In genomic region chr6:146883640-146884531, GRCh38 we compare ENCODE assay signal across 18 cellular contexts.
DNase-seq lines count a peak whose midpoint lies in the region; ATAC-seq and TF ChIP-seq lines count a peak whose summit lies in the region.
"Had no signal": no experiment of that assay in that cellular context is flagged by ENCODE, and none has a peak within 500 bp of the region (broad histone marks: within the 10 kb centered on the region; RNA-seq: fewer than 3 reads in every experiment).

No MANE protein-coding gene starts in this region.

- H3K27ac ChIP-seq in HCT116 (ENCODE audit: low read depth, low read length) (no peak overlapping the region), colonic mucosa (peak overlapping the region; percentile 61), neuronal stem cell (replicated peaks; ENCODE audit: low read length) (no peak overlapping the region)
- H3K27ac ChIP-seq: HL-60 had no signal

- DNase-seq in HCT116 (ENCODE audit: low read depth, low spot score) (no peak), NCI-H69 (lab: John Stamatoyannopoulos, UW) (peak; percentile 21), colonic mucosa (no peak), neuronal stem cell (ENCODE audit: low spot score) (no peak), left cardiac atrium (no peak)
- DNase-seq in stimulated activated naive CD8-positive, alpha-beta T cell treated with anti-CD3 and anti-CD28 coated beads, Interleukin-15, amount 100 ng/mL, for 72 hours: no peak
- no peak for DNase-seq in stimulated activated CD4-positive, alpha-beta T cell treated with anti-CD3 and anti-CD28 coated beads, Interleukin-2, amount 100 ng/mL, for 24 hours
- no peak for DNase-seq in activated naive CD8-positive, alpha-beta T cell treated with anti-CD3 and anti-CD28 coated beads, Interleukin-2, amount 50 U/mL, for 24 hours
- DNase-seq: C1 segment of cervical spinal cord, DMS 273 treated with DMSO at 0.1 percent for 48 hours, GDM1, H7, NCI-H1105, NCI-H2081 treated with DMSO at 0.1 percent for 48 hours, NCI-H774, RPMI8226, SIG-M5 had no signal

- H2AFZ ChIP-seq in HCT116 (ENCODE audit: low read depth, low read length, poor library complexity, severe bottlenecking) (no peak overlapping the region), neuronal stem cell (ENCODE audit: low read length) (peak overlapping the region; percentile 80)

- no peak overlapping the region for H2BK5ac ChIP-seq in neuronal stem cell (ENCODE audit: low read length)

- H3K4me2 ChIP-seq in HCT116 (ENCODE audit: low read length) (no peak overlapping the region), neuronal stem cell (ENCODE audit: insufficient read depth, low read length, poor library complexity, severe bottlenecking) (no peak overlapping the region)

- H3K4me3 Mint-ChIP-seq in stimulated activated naive CD8-positive, alpha-beta T cell treated with anti-CD3 and anti-CD28 coated beads, Interleukin-15, amount 100 ng/mL, for 72 hours: no peak overlapping the region
- no peak overlapping the region for H3K4me3 Mint-ChIP-seq in activated naive CD8-positive, alpha-beta T cell treated with anti-CD3 and anti-CD28 coated beads, Interleukin-2, amount 50 U/mL, for 24 hours

- H4K91ac ChIP-seq in neuronal stem cell (ENCODE audit: low read depth, low read length, poor library complexity): no peak overlapping the region

- H3K79me2 ChIP-seq in HCT116 (ENCODE audit: insufficient read depth, low read length): no peaks in the 10 kb centered on the region

- H3K79me1 ChIP-seq in neuronal stem cell (ENCODE audit: low read depth, low read length): no peaks in the 10 kb centered on the region

- no peak for TF ChIP-seq POLR2A in HCT116 (IDR thresholded peaks at IDR 0.05; ENCODE audit: borderline replicate concordance, extremely low read depth, insufficient read depth, insufficient read length)

- no CpG with 5 or more reads among the region's 4 CpGs for WGBS in neuronal stem cell (ENCODE audit: extremely low coverage in 2 of 2, insufficient read length in 2 of 2, insufficient replicate concordance in 1 of 2), 2 donors

- peaks cover 3% of the 10 kb centered on the region for H3K27me3 Mint-ChIP-seq in stimulated activated naive CD8-positive, alpha-beta T cell treated with anti-CD3 and anti-CD28 coated beads, Interleukin-15, amount 100 ng/mL, for 72 hours
- H3K27me3 Mint-ChIP-seq in activated naive CD8-positive, alpha-beta T cell treated with anti-CD3 and anti-CD28 coated beads, Interleukin-2, amount 50 U/mL, for 24 hours: peaks cover 8% of the 10 kb centered on the region

- no peak overlapping the region for H4K8ac ChIP-seq in neuronal stem cell (ENCODE audit: low read depth, low read length)

- TF ChIP-seq CTCF in HCT116 (IDR thresholded peaks at IDR 0.05 in 2 of 3, conservative IDR thresholded peaks at IDR 0.05 in 1 of 3; ENCODE audit: borderline replicate concordance in 1 of 3, insufficient read depth in 1 of 3, low read depth in 2 of 3, low read length in 2 of 3) (no peak), colonic mucosa (IDR thresholded peaks at IDR 0.05) (no peak)

- ATAC-seq in HCT116 (peak; percentile 74), left cardiac atrium (no peak)
- no peak for ATAC-seq in stimulated activated naive CD8-positive, alpha-beta T cell treated with anti-CD3 and anti-CD28 coated beads, Interleukin-15, amount 100 ng/mL, for 72 hours
- no peak for ATAC-seq in activated naive CD8-positive, alpha-beta T cell treated with anti-CD3 and anti-CD28 coated beads, Interleukin-2, amount 50 U/mL, for 24 hours

- H2AK5ac ChIP-seq in neuronal stem cell (ENCODE audit: low read depth, low read length): no peak overlapping the region

- intact Hi-C loops in HCT116 (cut with micrococcal nuclease): no loop called here
- intact Hi-C loops in colonic mucosa (cut with DNase I): no loop called here
- intact Hi-C loops in left cardiac atrium (cut with DNase I): no loop called here

- H3K9me2 ChIP-seq in HCT116 (ENCODE audit: insufficient read depth): no peaks in the 10 kb centered on the region

- H3K27ac Mint-ChIP-seq in stimulated activated naive CD8-positive, alpha-beta T cell treated with anti-CD3 and anti-CD28 coated beads, Interleukin-15, amount 100 ng/mL, for 72 hours: no peak overlapping the region
- no peak overlapping the region for H3K27ac Mint-ChIP-seq in activated naive CD8-positive, alpha-beta T cell treated with anti-CD3 and anti-CD28 coated beads, Interleukin-2, amount 50 U/mL, for 24 hours

- no peaks in the 10 kb centered on the region for H3K9me3 ChIP-seq in HCT116 (ENCODE audit: control insufficient read depth in 1 of 2, insufficient read depth in 1 of 2, low read depth in 1 of 2, low read length in 2 of 2)
- H3K9me3 ChIP-seq in colonic mucosa: no peaks in the 10 kb centered on the region
- no peaks in the 10 kb centered on the region for H3K9me3 ChIP-seq in neuronal stem cell (replicated peaks in 1 of 2; ENCODE audit: control insufficient read depth in 2 of 2, insufficient read depth in 1 of 2, low read depth in 1 of 2, low read length in 2 of 2)

- H3K14ac ChIP-seq in neuronal stem cell (ENCODE audit: low read length): no peak overlapping the region

- H3K27me3 ChIP-seq in HCT116 (ENCODE audit: insufficient read depth, low read length): no peaks in the 10 kb centered on the region
- no peaks in the 10 kb centered on the region for H3K27me3 ChIP-seq in colonic mucosa
- H3K27me3 ChIP-seq in neuronal stem cell (ENCODE audit: control insufficient read depth in 3 of 3, insufficient read depth in 3 of 3, low read depth in 1 of 3, low read length in 3 of 3): no peaks in the 10 kb centered on the region

- CTCF ChIA-PET in HCT116 (lab: Charles Lee): no interaction called here

- POLR2A ChIA-PET in HCT116 (lab: Charles Lee): no interaction called here

- RAD21 ChIA-PET in HCT116 (lab: Charles Lee; ENCODE audit: low non-redundant PET in 1 of 2, low total read pairs in 2 of 2, uncharacterized antibody in 2 of 2, unreplicated experiment in 2 of 2): interaction anchor here in 1 of 2 experiments (0.6 kb wide), 1 partner anchor 10 kb away, joined by 3 read pairs; no protein-coding TSS in a partner anchor

- H3K9ac ChIP-seq in HCT116 (ENCODE audit: low read length): no peak overlapping the region
- H3K9ac ChIP-seq in colonic mucosa (ENCODE audit: low read depth in 2 of 2, low read length in 2 of 2): no peak overlapping the region
- H3K9ac ChIP-seq in neuronal stem cell (ENCODE audit: low read depth, low read length, poor library complexity): no peak overlapping the region

- peaks cover 2% of the 10 kb centered on the region for H3K4me1 Mint-ChIP-seq in stimulated activated naive CD8-positive, alpha-beta T cell treated with anti-CD3 and anti-CD28 coated beads, Interleukin-15, amount 100 ng/mL, for 72 hours
- H3K4me1 Mint-ChIP-seq in activated naive CD8-positive, alpha-beta T cell treated with anti-CD3 and anti-CD28 coated beads, Interleukin-2, amount 50 U/mL, for 24 hours: peaks cover 10% of the 10 kb centered on the region

- H3K36me3 Mint-ChIP-seq in activated naive CD8-positive, alpha-beta T cell treated with anti-CD3 and anti-CD28 coated beads, Interleukin-2, amount 50 U/mL, for 24 hours (ENCODE audit: low read depth): no peaks in the 10 kb centered on the region

- H2BK120ac ChIP-seq in neuronal stem cell (ENCODE audit: low read depth, low read length): no peak overlapping the region

- H4K20me1 ChIP-seq in HCT116 (ENCODE audit: insufficient read depth): no peaks in the 10 kb centered on the region

- H3K4me1 ChIP-seq in HCT116 (ENCODE audit: control insufficient read depth in 1 of 2, insufficient read depth in 2 of 2, low read length in 2 of 2): no peaks in the 10 kb centered on the region
- H3K4me1 ChIP-seq in colonic mucosa: no peaks in the 10 kb centered on the region
- no peaks in the 10 kb centered on the region for H3K4me1 ChIP-seq in neuronal stem cell (ENCODE audit: control insufficient read depth in 2 of 2, insufficient read depth in 1 of 2, low read depth in 1 of 2, low read length in 2 of 2)

- no peaks in the 10 kb centered on the region for H3K9me3 Mint-ChIP-seq in stimulated activated naive CD8-positive, alpha-beta T cell treated with anti-CD3 and anti-CD28 coated beads, Interleukin-15, amount 100 ng/mL, for 72 hours
- peaks cover 3% of the 10 kb centered on the region for H3K9me3 Mint-ChIP-seq in activated naive CD8-positive, alpha-beta T cell treated with anti-CD3 and anti-CD28 coated beads, Interleukin-2, amount 50 U/mL, for 24 hours

- no peak overlapping the region for H3K23ac ChIP-seq in neuronal stem cell (ENCODE audit: low read depth, low read length, poor library complexity)

- no peak overlapping the region for H2BK15ac ChIP-seq in neuronal stem cell (ENCODE audit: low read length)

- no TSS peak for BruUV-seq in HCT116 (replicated peaks; lab: Mats Ljungman, UMichigan)

- H3K4ac ChIP-seq in neuronal stem cell (ENCODE audit: low read length): no peak overlapping the region

- H3K18ac ChIP-seq in neuronal stem cell (ENCODE audit: low read length): no peak overlapping the region

- no peaks in the 10 kb centered on the region for H3K36me3 ChIP-seq in HCT116 (ENCODE audit: control insufficient read depth in 1 of 2, insufficient read depth in 2 of 2, low read length in 2 of 2)
- H3K36me3 ChIP-seq in colonic mucosa: no peaks in the 10 kb centered on the region
- no peaks in the 10 kb centered on the region for H3K36me3 ChIP-seq in neuronal stem cell (replicated peaks in 1 of 2; ENCODE audit: control insufficient read depth in 2 of 2, insufficient read depth in 2 of 2, low read length in 2 of 2)

- TF ChIP-seq RAD21 in HCT116 (IDR thresholded peaks at IDR 0.05; ENCODE audit: low read depth): no peak

- no peak overlapping the region for H3K4me3 ChIP-seq in HCT116 (replicated peaks in 1 of 2; ENCODE audit: low read depth in 1 of 2, low read length in 2 of 2)
- no peak overlapping the region for H3K4me3 ChIP-seq in colonic mucosa
- H3K4me3 ChIP-seq in neuronal stem cell (ENCODE audit: low read length in 2 of 2): no peak overlapping the region

- H2BK12ac ChIP-seq in neuronal stem cell (ENCODE audit: low read length): no peak overlapping the region

TF ChIP-seq in HCT116, 20 proteins besides CTCF, POLR2A, EP300 and RAD21 (continues in another document):
- TF ChIP-seq ZFX (IDR thresholded peaks at IDR 0.05) (no peak), ZNF274 (IDR thresholded peaks at IDR 0.05; ENCODE audit: low read depth, low read length) (no peak), ATF3 (IDR thresholded peaks at IDR 0.05) (no peak), EGR1 (IDR thresholded peaks at IDR 0.05; ENCODE audit: low read depth) (no peak), CEBPB (IDR thresholded peaks at IDR 0.05; ENCODE audit: low read depth) (no peak), EZH2 (IDR thresholded peaks at IDR 0.05) (no peak), POLR2AphosphoS5 (IDR thresholded peaks at IDR 0.05; ENCODE audit: low read depth, low read length) (no peak), SP1 (IDR thresholded peaks at IDR 0.05; ENCODE audit: low read depth) (no peak)
